ENCODE assay signal across 11 cellular contexts in the genomic region with DNA sequence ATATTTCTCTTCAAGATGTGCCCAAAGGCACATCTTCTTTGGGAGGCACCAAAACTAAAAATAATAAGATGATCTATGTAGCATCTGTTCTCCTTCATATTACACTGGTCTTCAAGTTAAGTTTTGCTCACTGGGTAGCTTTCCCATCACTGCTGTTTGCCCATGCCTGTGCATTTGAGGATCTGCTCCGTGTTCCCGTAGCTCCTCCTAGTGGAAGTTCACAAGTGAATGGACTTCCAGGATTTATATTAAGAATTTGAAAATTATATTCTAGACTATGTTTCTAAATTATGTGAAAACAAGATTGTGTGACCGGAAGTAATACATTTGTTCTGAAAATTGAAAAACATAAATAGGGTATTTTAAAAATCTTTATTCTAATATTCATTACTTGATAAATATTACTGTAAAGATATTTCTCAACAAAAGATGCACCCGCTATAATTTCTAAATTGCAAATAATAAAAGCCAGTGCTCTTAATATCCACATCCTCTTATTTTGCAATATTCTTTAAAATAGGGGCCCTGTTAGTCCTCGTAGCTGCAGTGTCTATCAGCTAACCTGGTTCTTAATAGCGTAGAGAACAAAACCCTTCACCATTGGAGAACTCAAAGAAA.
DNase-seq lines count a peak whose midpoint lies in the region; ATAC-seq and TF ChIP-seq lines count a peak whose summit lies in the region.
"Had no signal": no experiment of that assay in that cellular context is flagged by ENCODE, and none has a peak within 500 bp of the region (broad histone marks: within the 10 kb centered on the region; RNA-seq: fewer than 3 reads in every experiment).

No MANE protein-coding gene starts in this region.

- H3K36me3 Mint-ChIP-seq in endodermal cell (ENCODE audit: low read depth) (peaks cover 2% of the 10 kb centered on the region), neural progenitor cell (no peaks in the 10 kb centered on the region)

- H3K9ac ChIP-seq in endodermal cell (ENCODE audit: extremely low read depth, low read length, poor library complexity, severe bottlenecking) (no peak overlapping the region), neural progenitor cell (no peak overlapping the region)

- H4K20me1 ChIP-seq in neural progenitor cell (ENCODE audit: low read depth) = no peaks in the 10 kb centered on the region

- no peak overlapping the region for H2AFZ ChIP-seq in neural progenitor cell (replicated peaks)

- no peak overlapping the region for H3K27ac ChIP-seq in endodermal cell (ENCODE audit: low read depth, low read length)
- no peak overlapping the region for H3K27ac ChIP-seq in neural progenitor cell
- no peak overlapping the region for H3K27ac ChIP-seq in tibial nerve
- H3K27ac ChIP-seq: gastrocnemius medialis, skin epidermis, tibial artery had no signal

- H3K27ac Mint-ChIP-seq in endodermal cell (no peak overlapping the region), neural progenitor cell (no peak overlapping the region)

- H3K36me3 ChIP-seq in endodermal cell (ENCODE audit: control insufficient read depth, insufficient read depth, low read length) (no peaks in the 10 kb centered on the region), neural progenitor cell (no peaks in the 10 kb centered on the region), tibial nerve (no peaks in the 10 kb centered on the region)
- H3K36me3 ChIP-seq: gastrocnemius medialis, tibial artery had no signal

- H3K79me2 ChIP-seq in neural progenitor cell (ENCODE audit: low read depth) = no peaks in the 10 kb centered on the region

- H3K4me2 ChIP-seq in neural progenitor cell = no peak overlapping the region

- peaks cover 8% of the 10 kb centered on the region for H3K9me3 Mint-ChIP-seq in endodermal cell
- peaks cover 15% of the 10 kb centered on the region for H3K9me3 Mint-ChIP-seq in neural progenitor cell

- H3K4me3 ChIP-seq in NB4 (ENCODE audit: low read depth, low read length) (no peak overlapping the region), endodermal cell (ENCODE audit: low read length) (no peak overlapping the region), neural progenitor cell (no peak overlapping the region), tibial nerve (no peak overlapping the region)
- H3K4me3 ChIP-seq: gastrocnemius medialis, skin epidermis, tibial artery had no signal

- H3F3A ChIP-seq in neural progenitor cell (ENCODE audit: low read depth) = no peaks in the 10 kb centered on the region

- TF ChIP-seq EP300 in tibial nerve (IDR thresholded peaks at IDR 0.05) = no peak

- no peak for ATAC-seq in GM21737 (IDR thresholded peaks at IDR 0.05; ENCODE audit: unreplicated experiment)
- ATAC-seq: gastrocnemius medialis had no signal

- 61 to 70% methylated on average over 2 to 5 of the region's 6 CpGs for WGBS in endodermal cell (ENCODE audit: insufficient coverage in 1 of 2, insufficient read length in 1 of 2), 2 experiments
- WGBS in tibial nerve, 2 donors = 61 to 62% methylated on average over 6 of the region's 6 CpGs

- CTCF ChIA-PET in GM10248 (lab: Yijun Ruan, JAX) = interaction anchor here (1.0 to 3.3 kb wide), 3 partner anchors 9 to 24 kb away, joined by 3 to 17 read pairs (median 3); no protein-coding TSS in a partner anchor

- TF ChIP-seq CTCF in NB4 (IDR thresholded peaks at IDR 0.05; ENCODE audit: low read depth, low read length) (no peak), endodermal cell (conservative IDR thresholded peaks at IDR 0.05) (peak; percentile 85), neural progenitor cell (IDR thresholded peaks at IDR 0.05) (peak; percentile 72), tibial nerve (IDR thresholded peaks at IDR 0.05) (no peak), GM10248 (IDR thresholded peaks at IDR 0.05; ENCODE audit: control extremely low read depth, extremely low read depth, low read depth, missing control alignments) (no peak)

- no peak for TF ChIP-seq POLR2A in NB4 (IDR thresholded peaks at IDR 0.05; ENCODE audit: extremely low read depth, insufficient read length)
- TF ChIP-seq POLR2A in tibial nerve (IDR thresholded peaks at IDR 0.05) = no peak

- H3K9me3 ChIP-seq in endodermal cell (ENCODE audit: control insufficient read depth, low read length) (peaks cover 10% of the 10 kb centered on the region), neural progenitor cell (ENCODE audit: low read depth) (no peaks in the 10 kb centered on the region), tibial nerve (peaks cover 0 to 26% (median 3%) of the 10 kb centered on the region in 4 donors)
- H3K9me3 ChIP-seq: gastrocnemius medialis had no signal

- H3K4me3 Mint-ChIP-seq in endodermal cell = no peak overlapping the region
- H3K4me3 Mint-ChIP-seq in neural progenitor cell = no peak overlapping the region

- H3K4me1 Mint-ChIP-seq in endodermal cell (no peaks in the 10 kb centered on the region), neural progenitor cell (no peaks in the 10 kb centered on the region)

- H3K4me1 ChIP-seq in endodermal cell (ENCODE audit: control insufficient read depth, insufficient read depth, low read length) (no peaks in the 10 kb centered on the region), neural progenitor cell (no peaks in the 10 kb centered on the region), tibial nerve (no peaks in the 10 kb centered on the region)
- H3K4me1 ChIP-seq: gastrocnemius medialis, tibial artery had no signal

- POLR2A ChIA-PET in GM10248 (lab: Yijun Ruan, JAX) = no interaction called here

- H3K27me3 Mint-ChIP-seq in endodermal cell (ENCODE audit: insufficient read depth) (no peaks in the 10 kb centered on the region), neural progenitor cell (ENCODE audit: insufficient read depth, low read depth) (no peaks in the 10 kb centered on the region)

- DNase-seq in DMS53 (lab: John Stamatoyannopoulos, UW) = peak; percentile 74
- peak; percentile 15 for DNase-seq in NB4 (ENCODE audit: low read depth)
- DNase-seq in endodermal cell = peak; percentile 72
- DNase-seq in neural progenitor cell (ENCODE audit: low spot score) = peak; percentile 53
- DNase-seq in activated CD8-positive, alpha-beta memory T cell treated with anti-CD3 and anti-CD28 coated beads for 24 hours = no peak
- no peak for DNase-seq in tibial nerve (ENCODE audit: low spot score in 2 of 2)
- no peak for DNase-seq in GM10248 (ENCODE audit: extremely low spot score)
- DNase-seq: gastrocnemius medialis, tibial artery had no signal

- H3K27me3 ChIP-seq in endodermal cell (ENCODE audit: control insufficient read depth, insufficient read depth, low read length, poor library complexity, severe bottlenecking) (no peaks in the 10 kb centered on the region), neural progenitor cell (no peaks in the 10 kb centered on the region), tibial nerve (no peaks in the 10 kb centered on the region)
- H3K27me3 ChIP-seq: gastrocnemius medialis, tibial artery had no signal

Comparison
In these comparisons a context has a peak if more than half of its experiments do, and no peak if none do; other contexts are left out.
1. DNase-seq: peak in DMS53 (single experiment), NB4 (single experiment), endodermal cell (single experiment) and neural progenitor cell (single experiment); none in activated CD8-positive, alpha-beta memory T cell treated with anti-CD3 and anti-CD28 coated beads for 24 hours (single experiment), tibial nerve (0 of 2) and GM10248 (single experiment).
2. CTCF ChIP-seq: peak in endodermal cell (single experiment) and neural progenitor cell (single experiment); none in NB4 (single experiment), tibial nerve (0 of 5) and GM10248 (single experiment).